ENCODE assay signal across 19 cellular contexts in the genomic region with DNA sequence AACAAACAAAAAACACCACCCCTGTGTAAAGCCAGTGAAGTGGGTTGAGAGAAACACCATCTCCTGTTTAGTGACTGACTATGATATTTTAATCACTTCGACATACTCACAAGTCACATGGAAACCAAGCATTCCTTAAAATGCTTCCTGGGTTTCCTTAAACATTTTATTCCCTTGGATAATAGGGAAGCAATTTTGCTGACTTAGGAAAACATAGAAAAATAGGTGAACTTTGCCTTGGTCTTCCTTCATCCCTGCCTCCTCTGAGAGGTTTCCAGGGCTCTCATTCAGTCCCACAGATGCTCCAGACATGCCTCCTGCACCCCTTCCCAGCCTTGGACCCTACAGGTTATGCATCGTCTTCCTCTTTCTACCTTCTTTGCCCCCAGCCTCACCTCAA.
"Had no signal": no experiment of that assay in that cellular context is flagged by ENCODE, and none has a peak within 500 bp of the region (broad histone marks: within the 10 kb centered on the region; RNA-seq: fewer than 3 reads in every experiment).

No MANE protein-coding gene starts in this region.

- H3K9me3 Mint-ChIP-seq: nephron progenitor cell had no signal

- H3K36me3 ChIP-seq: esophagus squamous epithelium, left lung, lower lobe of right lung, neutrophil, sigmoid colon, stomach, thoracic aorta, transverse colon had no signal

- H3K4me1 ChIP-seq: left lung, lower lobe of right lung, sigmoid colon, stomach, transverse colon had no signal

- H3K4me3 Mint-ChIP-seq: immature natural killer cell, memory B cell, nephron progenitor cell had no signal

- H3K4me3 ChIP-seq: esophagus squamous epithelium, left lung, lower lobe of right lung, sigmoid colon, stomach, thoracic aorta, transverse colon had no signal

- DNase-seq: dermis blood vessel endothelial cell; esophagus squamous epithelium; foreskin keratinocyte; immature natural killer cell; left lung; lower lobe of right lung; midbrain; posterior cingulate gyrus; sigmoid colon; small intestine; stimulated activated CD4-positive, alpha-beta T cell treated with anti-CD3 and anti-CD28 coated beads, Interleukin-12 subunit alpha, Interleukin-12 subunit beta, amount 100 ng/mL, for 4 hours; stimulated activated naive CD4-positive, alpha-beta T cell; stomach; transverse colon had no signal

- H3K4me1 Mint-ChIP-seq: immature natural killer cell, memory B cell had no signal

- H3K27ac Mint-ChIP-seq: immature natural killer cell, memory B cell had no signal

- H3K36me3 Mint-ChIP-seq: immature natural killer cell, memory B cell had no signal

- ATAC-seq: foreskin keratinocyte, left lung, lower lobe of right lung had no signal

- H3K27me3 ChIP-seq: esophagus squamous epithelium, foreskin keratinocyte, left lung, neutrophil, sigmoid colon, stomach, transverse colon had no signal

- FAIRE-seq: colon, small intestine had no signal

- H3K27ac ChIP-seq: esophagus squamous epithelium, foreskin keratinocyte, left lung, lower lobe of right lung, neutrophil, sigmoid colon, stomach, thoracic aorta, transverse colon had no signal

- H3K9me3 ChIP-seq: esophagus squamous epithelium, left lung, lower lobe of right lung, neutrophil, sigmoid colon, stomach, thoracic aorta, transverse colon had no signal
